In the genomic region with DNA sequence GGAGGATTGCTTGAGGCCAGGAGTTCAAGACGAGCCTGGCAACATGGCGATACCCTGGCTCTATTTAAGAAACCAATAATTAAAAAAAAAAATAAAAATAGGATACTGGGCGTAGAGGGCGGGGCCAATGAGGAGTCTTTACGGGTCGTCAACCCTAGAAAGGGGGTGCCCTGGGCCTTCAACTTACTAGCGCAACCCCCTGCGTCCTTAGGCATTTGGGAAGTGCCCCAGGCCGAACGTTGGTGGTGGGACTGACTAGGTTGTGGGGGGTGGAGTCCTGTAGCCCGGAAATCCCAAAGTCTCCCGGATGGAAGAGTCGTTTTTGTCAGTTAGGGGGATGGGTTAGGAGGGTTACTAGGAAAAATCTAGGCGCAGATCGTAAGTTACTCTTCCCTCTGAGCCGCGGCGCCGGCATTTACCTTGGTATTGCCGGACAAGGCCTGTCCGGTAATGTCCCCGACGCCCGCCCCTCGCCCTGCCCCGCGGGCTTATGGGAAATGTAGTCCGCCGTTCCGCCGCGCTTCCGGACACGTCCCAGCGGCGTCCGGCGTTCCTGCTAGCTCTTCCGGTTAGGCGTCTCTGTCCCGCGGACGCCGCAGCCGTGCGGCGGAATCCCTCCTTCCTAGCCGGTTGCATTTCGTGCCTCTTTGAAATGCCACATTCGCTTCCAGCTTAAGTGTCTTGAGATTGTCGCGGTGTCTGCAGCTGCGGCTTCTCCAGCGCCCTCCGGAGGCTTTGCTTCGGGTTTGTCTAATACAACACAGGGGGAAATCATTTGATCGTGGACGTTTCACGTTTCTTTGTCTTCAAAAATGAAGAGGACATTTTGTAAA, we compare ENCODE assay signal across 8 cellular contexts. TPM values are rescaled to one million over a fixed set of nuclear protein-coding genes. Genes with fewer than 3 reads are reported as not detected.
DNase-seq lines count a peak whose midpoint lies in the region; ATAC-seq and TF ChIP-seq lines count a peak whose summit lies in the region.

No MANE protein-coding gene starts in this region.

- intact Hi-C loops in CD8-positive, alpha-beta T cell (cut with DNase I, micrococcal nuclease): loop anchor here (1.0 to 5.0 kb wide), 12 partner anchors 15 to 1291 kb away; partner anchors contain the start of genes WAC (in 2 of the 2), ABI1 (in 1 of the 2), ANKRD26 (in 1 of the 2) and MASTL (in 1 of the 2)
- intact Hi-C loops in activated CD4-positive, alpha-beta memory T cell treated with anti-CD3 and anti-CD28 coated beads for 36 hours (cut with micrococcal nuclease): loop anchor here (1.0 to 5.0 kb wide), 12 partner anchors 15 to 1093 kb away; partner anchors contain the start of genes ABI1, APBB1IP, MPP7 and PDSS1
- intact Hi-C loops in lower lobe of right lung (cut with DNase I): no loop called here

- TF ChIP-seq CTCF in CD8-positive, alpha-beta T cell (IDR thresholded peaks at IDR 0.05): no peak
- TF ChIP-seq CTCF in lower lobe of right lung (IDR thresholded peaks at IDR 0.05): no peak

- peak overlapping the region; percentile 98 for H3K27ac Mint-ChIP-seq in CD8-positive, alpha-beta T cell
- peak overlapping the region; percentile 100 for H3K27ac Mint-ChIP-seq in activated CD4-positive, alpha-beta memory T cell treated with anti-CD3 and anti-CD28 coated beads for 36 hours

- H3K4me1 ChIP-seq in CD8-positive, alpha-beta T cell (ENCODE audit: insufficient read depth, low read length): peaks cover 26% of the 10 kb centered on the region
- peaks cover 10 to 26% of the 10 kb centered on the region in 2 donors for H3K4me1 ChIP-seq in duodenal mucosa (ENCODE audit: control insufficient read depth in 1 of 2, insufficient read depth in 2 of 2, low read length in 2 of 2)
- H3K4me1 ChIP-seq in lower lobe of right lung: peaks cover 45% of the 10 kb centered on the region

- peak overlapping the region; percentile 91 for H3K4me3 Mint-ChIP-seq in CD8-positive, alpha-beta T cell
- H3K4me3 Mint-ChIP-seq in activated CD4-positive, alpha-beta memory T cell treated with anti-CD3 and anti-CD28 coated beads for 36 hours: peak overlapping the region; percentile 97

- H3K4me1 Mint-ChIP-seq in CD8-positive, alpha-beta T cell (ENCODE audit: low read depth): peaks cover 43% of the 10 kb centered on the region
- peaks cover 24% of the 10 kb centered on the region for H3K4me1 Mint-ChIP-seq in activated CD4-positive, alpha-beta memory T cell treated with anti-CD3 and anti-CD28 coated beads for 36 hours (ENCODE audit: low read depth)

- peak; percentile 75 to 92 (median 84) for DNase-seq in CD8-positive, alpha-beta T cell
- peak; percentile 58 for DNase-seq in NCI-H748 treated with DMSO at 0.1 percent for 48 hours (lab: John Stamatoyannopoulos, UW)
- DNase-seq in activated CD4-positive, alpha-beta memory T cell treated with anti-CD3 and anti-CD28 coated beads for 36 hours: peak; percentile 93
- peak; percentile 95 for DNase-seq in lower lobe of right lung
- peak; percentile 59 to 80 (median 71) for DNase-seq in stimulated activated CD4-positive, alpha-beta T cell treated with anti-CD3 and anti-CD28 coated beads, TNF-alpha, amount 100 ng/mL, for 1 hour (ENCODE audit: low read depth in 3 of 3, low spot score in 1 of 3)

- POLR2A ChIA-PET in CD8-positive, alpha-beta T cell (lab: Charles Lee): interaction anchor here (0.7 to 2.9 kb wide), 9 partner anchors 10 to 262 kb away, joined by 3 to 31 read pairs (median 7); partner anchors contain the start of genes MASTL, RAB18 and YME1L1
- POLR2A ChIA-PET in activated CD4-positive, alpha-beta memory T cell treated with anti-CD3 and anti-CD28 coated beads for 36 hours (lab: Charles Lee): interaction anchor here (0.5 to 2.8 kb wide), 10 partner anchors 10 to 1093 kb away, joined by 3 to 30 read pairs (median 6); partner anchors contain the start of genes ANKRD26, MASTL, RAB18 and YME1L1

- H3K9me3 Mint-ChIP-seq in CD8-positive, alpha-beta T cell: no peaks in the 10 kb centered on the region
- H3K9me3 Mint-ChIP-seq in activated CD4-positive, alpha-beta memory T cell treated with anti-CD3 and anti-CD28 coated beads for 36 hours: no peaks in the 10 kb centered on the region

- no peaks in the 10 kb centered on the region for H3K9me3 ChIP-seq in CD8-positive, alpha-beta T cell (ENCODE audit: low read length)
- no peaks in the 10 kb centered on the region for H3K9me3 ChIP-seq in duodenal mucosa (ENCODE audit: control insufficient read depth in 1 of 2, low read length in 2 of 2)
- H3K9me3 ChIP-seq in lower lobe of right lung: no peaks in the 10 kb centered on the region

- peak overlapping the region; percentile 84 for H3K27ac ChIP-seq in CD8-positive, alpha-beta T cell (ENCODE audit: low read depth, low read length)
- H3K27ac ChIP-seq in duodenal mucosa (ENCODE audit: low read depth, low read length): peak overlapping the region; percentile 94
- H3K27ac ChIP-seq in lower lobe of right lung: peak overlapping the region; percentile 96

- peak overlapping the region; percentile 87 for H3K4me3 ChIP-seq in CD8-positive, alpha-beta T cell (ENCODE audit: low read depth, low read length)
- H3K4me3 ChIP-seq in duodenal mucosa (ENCODE audit: low read depth in 1 of 2, low read length in 2 of 2) (peak overlapping the region; percentile 67 to 88), lower lobe of right lung (peak overlapping the region; percentile 90)

- H3K36me3 Mint-ChIP-seq in CD8-positive, alpha-beta T cell: peaks cover 21% of the 10 kb centered on the region
- H3K36me3 Mint-ChIP-seq in activated CD4-positive, alpha-beta memory T cell treated with anti-CD3 and anti-CD28 coated beads for 36 hours: peaks cover 13% of the 10 kb centered on the region

- peak; percentile 64 for ATAC-seq in CD8-positive, alpha-beta T cell
- ATAC-seq in GM19438 (IDR thresholded peaks at IDR 0.05; ENCODE audit: low read depth, unreplicated experiment) (peak; percentile 57), HG03571 (IDR thresholded peaks at IDR 0.05; ENCODE audit: unreplicated experiment) (peak; percentile 75), lower lobe of right lung (peak; percentile 94)

- H3K36me3 ChIP-seq in CD8-positive, alpha-beta T cell (ENCODE audit: insufficient read depth, low read length): no peaks in the 10 kb centered on the region
- H3K36me3 ChIP-seq in duodenal mucosa (ENCODE audit: control insufficient read depth in 1 of 2, insufficient read depth in 2 of 2, low read length in 2 of 2) (no peaks in the 10 kb centered on the region), lower lobe of right lung (no peaks in the 10 kb centered on the region)

- CTCF ChIA-PET in CD8-positive, alpha-beta T cell (lab: Charles Lee): interaction anchor here (1.1 to 2.9 kb wide), 6 partner anchors 10 to 262 kb away, joined by 3 to 18 read pairs (median 8); partner anchors contain the start of genes MASTL, RAB18 and YME1L1
- CTCF ChIA-PET in activated CD4-positive, alpha-beta memory T cell treated with anti-CD3 and anti-CD28 coated beads for 36 hours (lab: Charles Lee): interaction anchor here (1.0 to 2.9 kb wide), 5 partner anchors 11 to 938 kb away, joined by 4 to 20 read pairs (median 5); partner anchors contain the start of genes MASTL and YME1L1

- H3K27me3 Mint-ChIP-seq in CD8-positive, alpha-beta T cell (ENCODE audit: low read depth): no peaks in the 10 kb centered on the region
- no peaks in the 10 kb centered on the region for H3K27me3 Mint-ChIP-seq in activated CD4-positive, alpha-beta memory T cell treated with anti-CD3 and anti-CD28 coated beads for 36 hours

- peak overlapping the region; percentile 87 to 95 for H3K9ac ChIP-seq in duodenal mucosa (ENCODE audit: low read depth in 1 of 2, low read length in 2 of 2)

- H3K27me3 ChIP-seq in CD8-positive, alpha-beta T cell (ENCODE audit: insufficient read depth, low read length): no peaks in the 10 kb centered on the region
- H3K27me3 ChIP-seq in duodenal mucosa (ENCODE audit: control insufficient read depth in 1 of 2, insufficient read depth in 2 of 2, low read length in 2 of 2) (no peaks in the 10 kb centered on the region), lower lobe of right lung (ENCODE audit: low read depth) (no peaks in the 10 kb centered on the region)

RNA-seq across cellular contexts. Expression of gene ACBD5, which starts 1.3 kb away (rescaled TPM):
- total RNA-seq in CD8-positive, alpha-beta T cell: 10 to 100 TPM; 24.4 to 25.8 TPM
- 10 to 100 TPM; 14.6 to 15.1 TPM for total RNA-seq in activated CD4-positive, alpha-beta memory T cell treated with anti-CD3 and anti-CD28 coated beads for 36 hours
- 27.9 TPM for total RNA-seq in lower lobe of right lung

Comparison
In these comparisons a context has a peak if more than half of its experiments do, and no peak if none do; other contexts are left out.
1. Peak in every context shown above with its lines: DNase-seq, ATAC-seq, H3K4me3 ChIP-seq and H3K27ac ChIP-seq.